ENCODE assay signal across 15 cellular contexts in genomic region chr5:1476967-1477310, GRCh38. TPM values are rescaled to one million over a fixed set of nuclear protein-coding genes. Genes with fewer than 3 reads are reported as not detected.
"Had no signal": no experiment of that assay in that cellular context is flagged by ENCODE, and none has a peak within 500 bp of the region (broad histone marks: within the 10 kb centered on the region; RNA-seq: fewer than 3 reads in every experiment).

No MANE protein-coding gene starts in this region.

- H3K27ac ChIP-seq: tibial artery had no signal

- DNase-seq: activated CD4-positive, alpha-beta memory T cell treated with anti-CD3 and anti-CD28 coated beads for 36 hours; activated CD8-positive, alpha-beta memory T cell treated with anti-CD3 and anti-CD28 coated beads, Interleukin-2, amount 10 ng/mL, durations not matched to agents 7 days and 5 days; activated naive CD4-positive, alpha-beta T cell treated with anti-CD3 and anti-CD28 coated beads for 36 hours; islet precursor cell; stimulated activated CD4-positive, alpha-beta T cell treated with anti-CD3 and anti-CD28 coated beads, Interleukin-12 subunit alpha, Interleukin-12 subunit beta, amount 100 ng/mL, for 4 hours; stimulated activated CD4-positive, alpha-beta T cell treated with anti-CD3 and anti-CD28 coated beads, Interleukin-2, amount 100 ng/mL, for 24 hours had no signal

- ATAC-seq: activated CD8-positive, alpha-beta memory T cell treated with anti-CD3 and anti-CD28 coated beads, Interleukin-2, amount 10 ng/mL, durations not matched to agents 7 days and 5 days; stimulated activated effector memory CD8-positive, alpha-beta T cell treated with anti-CD3 and anti-CD28 coated beads, Interleukin-12 subunit alpha, Interleukin-12 subunit beta, amount 100 ng/mL, for 72 hours had no signal

- H3K27me3 ChIP-seq: dorsolateral prefrontal cortex, tibial artery had no signal

- H3K9me3 ChIP-seq: tibial artery had no signal

- H3K4me3 ChIP-seq: dorsolateral prefrontal cortex, tibial artery had no signal

RNA-seq across cellular contexts. Expression of gene SLC6A3, which starts 31.7 kb away (rescaled TPM):
- total RNA-seq: activated CD4-positive, alpha-beta memory T cell treated with anti-CD3 and anti-CD28 coated beads for 36 hours; activated naive CD4-positive, alpha-beta T cell treated with anti-CD3 and anti-CD28 coated beads for 36 hours; activated T-helper 2 cell treated with anti-CD3 and anti-CD28 coated beads, Interferon-gamma antibody, Interleukin-2, Interleukin-4, amounts not matched to agents 10 μg/mL and 5 μg/mL and 100 μg/mL, durations not matched to agents 14 hours and 24 hours and 36 hours; lower leg skin; osteocyte; pulmonary artery endothelial cell; sciatic nerve; T-helper 1 cell treated with Interleukin-12 subunit alpha and Interleukin-12 subunit beta and Interleukin-4 antibody, amounts not matched to agents 30 ng/mL and 1 ng/mL, for 36 hours had no signal
